Comparison of ENCODE assay signal across 31 cellular contexts in the genomic region with DNA sequence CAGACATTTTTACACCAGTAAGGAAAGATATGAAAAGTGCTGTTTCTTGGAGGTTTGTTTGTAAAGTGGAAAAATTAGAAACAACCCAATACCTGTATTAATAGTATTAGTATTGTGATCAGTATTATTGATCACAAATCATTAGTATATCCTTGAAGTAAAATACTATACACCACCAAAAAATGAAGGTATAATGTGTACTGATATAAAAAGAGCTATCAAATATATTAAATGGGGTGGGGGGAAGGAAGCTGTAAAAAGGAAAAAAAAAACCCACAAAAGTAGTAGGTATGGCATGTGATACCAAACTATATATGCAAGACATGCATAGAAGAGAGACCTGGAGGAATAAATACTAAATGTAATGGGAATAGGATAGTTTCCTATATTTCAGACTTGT.
"Had no signal": no experiment of that assay in that cellular context is flagged by ENCODE, and none has a peak within 500 bp of the region (broad histone marks: within the 10 kb centered on the region; RNA-seq: fewer than 3 reads in every experiment).

No MANE protein-coding gene starts in this region.

- H3K4me2 ChIP-seq: PC-9 had no signal

- H3K27me3 Mint-ChIP-seq: activated B cell treated with CpG ODN at 0.5 μM for 24 hours; activated CD4-positive, alpha-beta memory T cell treated with anti-CD3 and anti-CD28 coated beads for 36 hours; activated naive CD4-positive, alpha-beta T cell treated with anti-CD3 and anti-CD28 coated beads, Interleukin-2, amount 10 ng/mL, durations not matched to agents 7 days and 5 days; activated naive CD8-positive, alpha-beta T cell treated with anti-CD3 and anti-CD28 coated beads, Interleukin-2, amount 10 ng/mL, durations not matched to agents 7 days and 5 days; brain; T-cell; T-helper 17 cell had no signal

- H3K36me3 Mint-ChIP-seq: activated CD4-positive, alpha-beta memory T cell treated with anti-CD3 and anti-CD28 coated beads for 36 hours; activated naive CD4-positive, alpha-beta T cell treated with anti-CD3 and anti-CD28 coated beads, Interleukin-2, amount 10 ng/mL, durations not matched to agents 7 days and 5 days; brain; T-cell had no signal

- H3K4me3 ChIP-seq: PC-9 had no signal

- H3K27ac Mint-ChIP-seq: activated B cell treated with CpG ODN at 0.5 μM for 24 hours; activated CD4-positive, alpha-beta memory T cell treated with anti-CD3 and anti-CD28 coated beads for 36 hours had no signal

- H2AFZ ChIP-seq: PC-9 had no signal

- H3K27ac ChIP-seq: PC-9, RWPE1, VCaP had no signal

- DNase-seq: activated B cell treated with CpG ODN at 0.5 μM for 24 hours; activated CD4-positive, alpha-beta memory T cell treated with anti-CD3 and anti-CD28 coated beads for 36 hours; activated CD4-positive, alpha-beta T cell treated with anti-CD3 and anti-CD28 coated beads for 4 hours; activated CD4-positive, CD25-positive, alpha-beta regulatory T cell treated with anti-CD3 and anti-CD28 coated beads, Interleukin-2, amount 50 U/mL, for 72 hours; activated CD8-positive, alpha-beta memory T cell treated with anti-CD3 and anti-CD28 coated beads, Interleukin-2, amount 50 U/mL, for 4 hours; activated effector memory CD4-positive, alpha-beta T cell treated with Interleukin-2 at 50 U/mL for 16 hours; activated naive CD4-positive, alpha-beta T cell treated with anti-CD3 and anti-CD28 coated beads, Interleukin-2, amount 10 ng/mL, durations not matched to agents 7 days and 5 days; activated naive CD8-positive, alpha-beta T cell treated with anti-CD3 and anti-CD28 coated beads, Interleukin-2, amount 10 ng/mL, durations not matched to agents 7 days and 5 days; activated T-cell treated with anti-CD3 and anti-CD28 coated beads for 4 hours; activated T-cell treated with anti-CD3 and anti-CD28 coated beads, Interleukin-2, amount 50 U/mL, for 4 hours; central memory CD4-positive, alpha-beta T cell; NCI-H1092 treated with DMSO at 0.1 percent for 48 hours; NCI-H1417; NCI-H146; NCI-H187; NCI-H2029 treated with DMSO at 0.1 percent for 48 hours; NCI-H2107; NCI-H2171; NCI-H510A; NCI-H526; NCI-H748 treated with DMSO at 0.1 percent for 48 hours; NK-92 treated with Interleukin-12 subunit alpha and Interleukin-12 subunit beta, amount 100 ng/mL, for 24 hours; PC-9; SIG-M5; T-helper 17 cell; T-helper 9 cell had no signal

- H3K4me3 Mint-ChIP-seq: activated B cell treated with CpG ODN at 0.5 μM for 24 hours; activated CD4-positive, alpha-beta memory T cell treated with anti-CD3 and anti-CD28 coated beads for 36 hours; activated naive CD4-positive, alpha-beta T cell treated with anti-CD3 and anti-CD28 coated beads, Interleukin-2, amount 10 ng/mL, durations not matched to agents 7 days and 5 days; activated naive CD8-positive, alpha-beta T cell treated with anti-CD3 and anti-CD28 coated beads, Interleukin-2, amount 10 ng/mL, durations not matched to agents 7 days and 5 days; activated T-cell treated with anti-CD3 and anti-CD28 coated beads, Interleukin-2, amount 50 U/mL, for 4 hours; activated T-helper 1 cell treated with anti-CD3 and anti-CD28 coated beads, Interleukin-12 subunit alpha, Interleukin-12 subunit beta, Interleukin-2, Interleukin-4 antibody, amounts not matched to agents 30 ng/mL and 10 ng/mL and 1 ng/mL, durations not matched to agents 14 hours and 24 hours and 36 hours; brain; T-cell had no signal

- H3K9me3 Mint-ChIP-seq: activated B cell treated with CpG ODN at 0.5 μM for 24 hours; activated CD4-positive, alpha-beta memory T cell treated with anti-CD3 and anti-CD28 coated beads for 36 hours; activated naive CD4-positive, alpha-beta T cell treated with anti-CD3 and anti-CD28 coated beads, Interleukin-2, amount 10 ng/mL, durations not matched to agents 7 days and 5 days; activated naive CD8-positive, alpha-beta T cell treated with anti-CD3 and anti-CD28 coated beads, Interleukin-2, amount 10 ng/mL, durations not matched to agents 7 days and 5 days; activated T-cell treated with anti-CD3 and anti-CD28 coated beads, Interleukin-2, amount 50 U/mL, for 4 hours; activated T-helper 1 cell treated with anti-CD3 and anti-CD28 coated beads, Interleukin-12 subunit alpha, Interleukin-12 subunit beta, Interleukin-2, Interleukin-4 antibody, amounts not matched to agents 30 ng/mL and 10 ng/mL and 1 ng/mL, durations not matched to agents 14 hours and 24 hours and 36 hours; brain; T-cell had no signal
